In the genomic region with DNA sequence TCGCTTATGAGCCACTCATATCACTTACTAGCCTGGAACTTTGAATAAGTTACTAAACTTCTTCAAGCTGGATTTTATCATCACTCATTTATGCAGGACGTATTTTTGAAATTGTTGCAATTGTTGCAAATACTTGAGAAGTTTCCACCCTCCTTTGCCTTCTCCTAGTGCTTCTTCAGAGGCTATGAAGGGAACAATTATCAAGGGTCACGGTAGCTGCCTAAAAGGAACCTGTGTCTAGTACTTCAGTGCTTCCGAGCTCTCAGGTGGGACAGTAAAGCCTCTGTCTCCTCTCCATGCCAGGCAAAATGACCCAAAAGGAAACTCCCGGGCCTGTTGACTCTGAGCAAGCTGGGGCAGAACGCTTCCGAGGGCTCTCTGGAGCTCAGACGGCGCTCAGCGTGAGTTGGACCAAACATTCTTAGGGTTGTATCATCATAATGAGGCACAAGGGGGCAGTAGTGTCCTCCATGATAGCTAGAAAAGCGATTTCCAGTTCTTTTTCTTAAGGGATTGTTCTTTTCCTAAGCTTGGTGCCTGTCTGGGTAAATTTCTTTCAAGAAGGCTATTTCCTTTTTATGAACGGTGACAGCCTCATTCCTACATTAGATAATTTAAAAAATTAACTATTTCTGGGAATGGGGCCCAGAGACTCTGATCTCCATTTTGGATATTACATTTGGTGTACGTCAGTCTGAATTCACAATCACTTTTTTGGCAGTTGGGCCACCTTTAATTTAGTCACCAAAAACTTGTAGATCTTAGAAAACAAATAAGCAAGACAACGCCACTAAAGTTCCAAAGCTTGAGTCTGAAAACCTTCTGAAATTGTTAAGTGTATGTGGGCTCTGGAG, we compare ENCODE assay signal across 8 cellular contexts.
DNase-seq lines count a peak whose midpoint lies in the region; ATAC-seq and TF ChIP-seq lines count a peak whose summit lies in the region.

No MANE protein-coding gene starts in this region.

- H3K4me1 ChIP-seq in PC-9 (replicated peaks; ENCODE audit: insufficient read depth): no peaks in the 10 kb centered on the region
- H3K4me1 ChIP-seq in breast epithelium: no peaks in the 10 kb centered on the region

- CTCF ChIA-PET in PC-9 (lab: Charles Lee): interaction anchor here (0.6 to 1.1 kb wide), 5 partner anchors 36 to 992 kb away, joined by 3 to 15 read pairs (median 4); no protein-coding TSS in a partner anchor

- H3K9me2 ChIP-seq in PC-9 (ENCODE audit: insufficient read depth): no peaks in the 10 kb centered on the region

- H4K20me1 ChIP-seq in PC-9 (ENCODE audit: insufficient read depth): no peaks in the 10 kb centered on the region

- no peak overlapping the region for H3K27ac ChIP-seq in PC-9
- H3K27ac ChIP-seq in breast epithelium: no peak overlapping the region

- no peak overlapping the region for H3K4me3 ChIP-seq in Jurkat, Clone E6-1 (ENCODE audit: low read length)
- H3K4me3 ChIP-seq in PC-9 (no peak overlapping the region), breast epithelium (no peak overlapping the region)

- no TSS peak for BruUV-seq in PC-9 (replicated peaks; lab: Mats Ljungman, UMichigan)

- POLR2A ChIA-PET in PC-9 (lab: Charles Lee; ENCODE audit: unreplicated experiment): no interaction called here

- H3K4me2 ChIP-seq in PC-9: no peak overlapping the region

- TF ChIP-seq POLR2A in breast epithelium (IDR thresholded peaks at IDR 0.05): no peak

- H2AFZ ChIP-seq in PC-9: no peak overlapping the region

- peak; percentile 34 for DNase-seq in Daoy (ENCODE audit: low read depth)
- DNase-seq in Jurkat, Clone E6-1 (ENCODE audit: low read depth, low spot score): peak; percentile 20
- DNase-seq in PC-9: peak in 1 of 2 experiments; percentile 34
- DNase-seq in breast epithelium (ENCODE audit: low spot score in 2 of 2): no peak
- DNase-seq in islet precursor cell: peak; percentile 75
- peak; percentile 0 to 4 for DNase-seq in stimulated activated CD4-positive, alpha-beta T cell treated with anti-CD3 and anti-CD28 coated beads, Interleukin-4, amount 100 ng/mL, for 48 hours (ENCODE audit: low read depth in 2 of 2)
- DNase-seq in activated T-cell treated with anti-CD3 and anti-CD28 coated beads, Interleukin-2, amount 50 U/mL, for 1 hour: no peak

- TF ChIP-seq CTCF in PC-9 (conservative IDR thresholded peaks at IDR 0.05) (peak; percentile 77), breast epithelium (IDR thresholded peaks at IDR 0.05) (peak in 2 of 3 donors; percentile 44 to 54)

- H3F3A ChIP-seq in PC-9 (ENCODE audit: insufficient read depth, low read depth): no peaks in the 10 kb centered on the region

- no peaks in the 10 kb centered on the region for H3K9me3 ChIP-seq in PC-9 (ENCODE audit: insufficient read depth, low read depth)
- no peaks in the 10 kb centered on the region for H3K9me3 ChIP-seq in breast epithelium

- peak; percentile 77 for ATAC-seq in GM21423 (IDR thresholded peaks at IDR 0.05; ENCODE audit: unreplicated experiment)

- intact Hi-C loops in PC-9 (cut with micrococcal nuclease; ENCODE audit: unreplicated experiment): loop anchor here (5.0 to 10.0 kb wide), 4 partner anchors 121 to 994 kb away; no protein-coding TSS in a partner anchor
- intact Hi-C loops in breast epithelium (cut with DNase I; ENCODE audit: low total_unique reads): no loop called here

- H3K27me3 ChIP-seq in PC-9 (ENCODE audit: insufficient read depth, low read depth): no peaks in the 10 kb centered on the region
- no peaks in the 10 kb centered on the region for H3K27me3 ChIP-seq in breast epithelium

- H3K79me2 ChIP-seq in PC-9 (ENCODE audit: low read depth): no peaks in the 10 kb centered on the region

- H3K36me3 ChIP-seq in PC-9 (ENCODE audit: low read depth) (no peaks in the 10 kb centered on the region), breast epithelium (no peaks in the 10 kb centered on the region)

Comparison
In these comparisons a context has a peak if more than half of its experiments do, and no peak if none do; other contexts are left out.
1. DNase-seq: peak in Daoy (single experiment), Jurkat, Clone E6-1 (single experiment), islet precursor cell (single experiment) and stimulated activated CD4-positive, alpha-beta T cell treated with anti-CD3 and anti-CD28 coated beads, Interleukin-4, amount 100 ng/mL, for 48 hours (2 of 2); none in breast epithelium (0 of 2) and activated T-cell treated with anti-CD3 and anti-CD28 coated beads, Interleukin-2, amount 50 U/mL, for 1 hour (single experiment).